8 cellular contexts compared by ENCODE assay signal in genomic region chr13:49791214-49791752, GRCh38. TPM values are rescaled to one million over a fixed set of nuclear protein-coding genes. Genes with fewer than 3 reads are reported as not detected.
A peak's percentile ranks its signal among the peaks of the same experiment; 100 is the strongest.
DNase-seq lines count a peak whose midpoint lies in the region; ATAC-seq and TF ChIP-seq lines count a peak whose summit lies in the region.

No MANE protein-coding gene starts in this region.

- ATAC-seq in lung (ENCODE audit: insufficient read depth, low FRiP score): no peak

- peaks cover 57% of the 10 kb centered on the region for H3K79me2 ChIP-seq in GM23248 (ENCODE audit: insufficient read depth)
- H3K79me2 ChIP-seq in OCI-LY3 (ENCODE audit: low read length): peaks cover 58% of the 10 kb centered on the region

- H3K9me2 ChIP-seq in GM23248 (ENCODE audit: insufficient read depth): no peaks in the 10 kb centered on the region

- TF ChIP-seq EP300 in transverse colon (IDR thresholded peaks at IDR 0.05; ENCODE audit: low read depth): no peak

- H3K4me2 ChIP-seq in GM23248 (ENCODE audit: unreplicated experiment) (peak overlapping the region; percentile 100), OCI-LY3 (ENCODE audit: low read length) (peak overlapping the region; percentile 90)

- TF ChIP-seq CTCF in OCI-LY3 (IDR thresholded peaks at IDR 0.05; ENCODE audit: low read depth, low read length) (peak; percentile 55), colonic mucosa (IDR thresholded peaks at IDR 0.05) (no peak), lung (IDR thresholded peaks at IDR 0.05; ENCODE audit: control extremely low read depth, extremely low read depth) (no peak), transverse colon (IDR thresholded peaks at IDR 0.05) (no peak)

- no peaks in the 10 kb centered on the region for H4K20me1 ChIP-seq in GM23248 (ENCODE audit: insufficient read depth)
- H4K20me1 ChIP-seq in OCI-LY3 (ENCODE audit: insufficient read depth, low read length): peaks cover 41% of the 10 kb centered on the region

- no peaks in the 10 kb centered on the region for H3K36me3 ChIP-seq in CD8-positive, alpha-beta memory T cell (ENCODE audit: insufficient read depth, low read length)
- H3K36me3 ChIP-seq in GM23248 (ENCODE audit: low read depth) (no peaks in the 10 kb centered on the region), OCI-LY3 (replicated peaks; ENCODE audit: low read depth, low read length) (peaks cover 9% of the 10 kb centered on the region), colonic mucosa (no peaks in the 10 kb centered on the region), lung (ENCODE audit: control insufficient read depth in 2 of 2, insufficient read depth in 2 of 2, low read length in 2 of 2) (no peaks in the 10 kb centered on the region), transverse colon (no peaks in the 10 kb centered on the region)

- H3K27ac Mint-ChIP-seq in CD8-positive, alpha-beta memory T cell: peak overlapping the region; percentile 93 to 98 (median 97)

- 5 to 9% methylated on average over 11 of the region's 11 CpGs for WGBS in GM23248 (ENCODE audit: low coverage in 1 of 2, low lambda C conversion rate in 2 of 2, missing lambda C conversion rate in 2 of 2), 2 experiments
- 4 to 5% methylated on average over 11 of the region's 11 CpGs for WGBS in lung, 2 donors
- 3 to 8% methylated on average over 5 to 11 of the region's 11 CpGs for WGBS in transverse colon (ENCODE audit: low coverage in 1 of 2), 2 donors

- peak overlapping the region; percentile 96 to 99 (median 98) for H3K4me3 Mint-ChIP-seq in CD8-positive, alpha-beta memory T cell

- CTCF ChIA-PET in CD8-positive, alpha-beta memory T cell (lab: Charles Lee): interaction anchor here (1.0 to 1.5 kb wide), 4 partner anchors 12 to 512 kb away, joined by 3 to 5 read pairs (median 3); no protein-coding TSS in a partner anchor

- peak in 2 of 5 donors; percentile 1 to 49 for DNase-seq in CD8-positive, alpha-beta memory T cell
- DNase-seq in GM23248: peak; percentile 40
- peak; percentile 58 for DNase-seq in colonic mucosa
- no peak for DNase-seq in lung (ENCODE audit: low spot score)
- DNase-seq in transverse colon: peak; percentile 26
- DNase-seq in occipital lobe (lab: John Stamatoyannopoulos, UW): no peak
- DNase-seq in activated effector memory CD4-positive, alpha-beta T cell treated with Interleukin-2 at 50 U/mL for 16 hours: no peak

- H3F3A ChIP-seq in GM23248 (ENCODE audit: insufficient read depth): peaks cover 8% of the 10 kb centered on the region; the same call in 1 of the 2 replicates

- in situ Hi-C loops in GM23248 (cut with MboI): no loop called here
- in situ Hi-C loops in transverse colon (cut with MboI; ENCODE audit: low pct_ligation_motif_present in 1 of 4, low pct_unique_long_range_greater_than_20kb in 1 of 4, low sequenced_read_pairs in 3 of 4): no loop called here

- H3K9me3 Mint-ChIP-seq in CD8-positive, alpha-beta memory T cell: no peaks in the 10 kb centered on the region

- no peaks in the 10 kb centered on the region for H3K27me3 Mint-ChIP-seq in CD8-positive, alpha-beta memory T cell

- H3K4me1 Mint-ChIP-seq in CD8-positive, alpha-beta memory T cell: peaks cover 43 to 52% (median 49%) of the 10 kb centered on the region in 3 donors

- peak overlapping the region; percentile 75 for H3K27ac ChIP-seq in CD8-positive, alpha-beta memory T cell (ENCODE audit: low read depth, low read length)
- H3K27ac ChIP-seq in GM23248 (peak overlapping the region; percentile 86), OCI-LY3 (ENCODE audit: low read length) (peak overlapping the region; percentile 90), colonic mucosa (peak overlapping the region; percentile 92), lung (ENCODE audit: low read depth in 1 of 2, low read length in 1 of 2) (peak overlapping the region; percentile 89 to 99), transverse colon (peak overlapping the region; percentile 91 to 97 (median 95))

- H3K4me1 ChIP-seq in CD8-positive, alpha-beta memory T cell (ENCODE audit: insufficient read depth, low read length): peaks cover 34% of the 10 kb centered on the region
- peaks cover 13% of the 10 kb centered on the region for H3K4me1 ChIP-seq in GM23248 (ENCODE audit: insufficient read depth)
- H3K4me1 ChIP-seq in OCI-LY3 (ENCODE audit: low read length): peaks cover 14% of the 10 kb centered on the region
- H3K4me1 ChIP-seq in colonic mucosa: no peaks in the 10 kb centered on the region
- peaks cover 5 to 24% of the 10 kb centered on the region in 2 donors for H3K4me1 ChIP-seq in lung (ENCODE audit: control insufficient read depth in 2 of 2, insufficient read depth in 2 of 2, low read length in 2 of 2)
- H3K4me1 ChIP-seq in transverse colon: peaks cover 8 to 35% (median 17%) of the 10 kb centered on the region in 4 donors

- H3K9me3 ChIP-seq in CD8-positive, alpha-beta memory T cell (ENCODE audit: low read length): no peaks in the 10 kb centered on the region
- no peaks in the 10 kb centered on the region for H3K9me3 ChIP-seq in GM23248 (ENCODE audit: low read depth)
- no peaks in the 10 kb centered on the region for H3K9me3 ChIP-seq in OCI-LY3 (ENCODE audit: insufficient read depth, low read length)
- H3K9me3 ChIP-seq in colonic mucosa: no peaks in the 10 kb centered on the region
- H3K9me3 ChIP-seq in lung (ENCODE audit: control insufficient read depth in 2 of 2, insufficient read depth in 1 of 2, low read length in 1 of 2): no peaks in the 10 kb centered on the region
- no peaks in the 10 kb centered on the region for H3K9me3 ChIP-seq in transverse colon

- peak overlapping the region; percentile 91 for H3K4me3 ChIP-seq in CD8-positive, alpha-beta memory T cell (ENCODE audit: low read length)
- H3K4me3 ChIP-seq in GM23248 (peak overlapping the region; percentile 87), OCI-LY3 (ENCODE audit: low read length) (peak overlapping the region; percentile 87), colonic mucosa (peak overlapping the region; percentile 87), lung (peak overlapping the region; percentile 87), transverse colon (peak overlapping the region; percentile 62 to 98 (median 88))

- no peak for TF ChIP-seq POLR2A in transverse colon (IDR thresholded peaks at IDR 0.05)

- peak overlapping the region; percentile 94 for H3K9ac ChIP-seq in GM23248
- H3K9ac ChIP-seq in OCI-LY3 (ENCODE audit: low read length): peak overlapping the region; percentile 78
- H3K9ac ChIP-seq in colonic mucosa (ENCODE audit: low read depth in 2 of 2, low read length in 2 of 2): peak overlapping the region; percentile 53 to 86

- intact Hi-C loops in colonic mucosa (cut with DNase I): loop anchor here (5.0 kb wide), 1 partner anchor 104 kb away; no protein-coding TSS in a partner anchor
- intact Hi-C loops in transverse colon (cut with DNase I; ENCODE audit: low total_unique reads): no loop called here

- POLR2A ChIA-PET in CD8-positive, alpha-beta memory T cell (lab: Charles Lee): interaction anchor here (0.8 to 1.3 kb wide), 2 partner anchors 296 to 348 kb away, joined by 3 read pairs; partner anchors contain the start of gene PHF11

- peaks cover 0 to 9% (median 1%) of the 10 kb centered on the region in 3 donors for H3K36me3 Mint-ChIP-seq in CD8-positive, alpha-beta memory T cell

- H3K27me3 ChIP-seq in CD8-positive, alpha-beta memory T cell (ENCODE audit: insufficient read depth, low read length, poor library complexity, severe bottlenecking): no peaks in the 10 kb centered on the region
- H3K27me3 ChIP-seq in GM23248 (replicated peaks; ENCODE audit: insufficient read depth): no peaks in the 10 kb centered on the region
- H3K27me3 ChIP-seq in OCI-LY3 (ENCODE audit: low read depth, low read length): no peaks in the 10 kb centered on the region
- no peaks in the 10 kb centered on the region for H3K27me3 ChIP-seq in colonic mucosa
- H3K27me3 ChIP-seq in lung (ENCODE audit: control insufficient read depth, insufficient read depth): no peaks in the 10 kb centered on the region
- no peaks in the 10 kb centered on the region for H3K27me3 ChIP-seq in transverse colon

- peak overlapping the region; percentile 94 for H2AFZ ChIP-seq in GM23248
- H2AFZ ChIP-seq in OCI-LY3 (ENCODE audit: low read depth, low read length): peak overlapping the region; percentile 60; the same call in 1 of the 2 replicates

RNA-seq across cellular contexts. Expression of gene KPNA3, which starts 1.2 kb away (rescaled TPM):
- total RNA-seq in CD8-positive, alpha-beta memory T cell: 10 to 100 TPM; 62.7 to 62.8 TPM
- 24.3 TPM for polyA plus RNA-seq in CD8-positive, alpha-beta memory T cell
- 33.0 and 36.4 TPM in 2 replicates for total RNA-seq in GM23248 (2014; rRNA removed; shearing (Covaris generic))
- polyA plus RNA-seq in GM23248 (2016; fragmentation: Nextera tagmentation; extraction: Ambion mirVana): 29.8 and 34.9 TPM in 2 replicates
- 10 to 100 TPM; 28.9 to 31.3 TPM for total RNA-seq in colonic mucosa
- 10 to 100 TPM; 30.6 to 41.6 TPM for total RNA-seq in lung
- polyA plus RNA-seq in lung: 10 to 100 TPM; 16.2 to 17.7 TPM
- 10 to 100 TPM; 23.1 to 29.2 (median 24.9) TPM for total RNA-seq in transverse colon
- 70.5 TPM for total RNA-seq in occipital lobe

Comparison
In these comparisons a context has a peak if more than half of its experiments do, and no peak if none do; other contexts are left out.
1. DNase-seq: peak in GM23248 (single experiment), colonic mucosa (single experiment) and transverse colon (single experiment); none in lung (single experiment), occipital lobe (single experiment) and activated effector memory CD4-positive, alpha-beta T cell treated with Interleukin-2 at 50 U/mL for 16 hours (single experiment).
2. Peak in every context shown above with its lines, with median percentiles within 50 percentile points of each other: H3K27ac ChIP-seq, H3K4me3 ChIP-seq and H3K9ac ChIP-seq.